In the genomic region with DNA sequence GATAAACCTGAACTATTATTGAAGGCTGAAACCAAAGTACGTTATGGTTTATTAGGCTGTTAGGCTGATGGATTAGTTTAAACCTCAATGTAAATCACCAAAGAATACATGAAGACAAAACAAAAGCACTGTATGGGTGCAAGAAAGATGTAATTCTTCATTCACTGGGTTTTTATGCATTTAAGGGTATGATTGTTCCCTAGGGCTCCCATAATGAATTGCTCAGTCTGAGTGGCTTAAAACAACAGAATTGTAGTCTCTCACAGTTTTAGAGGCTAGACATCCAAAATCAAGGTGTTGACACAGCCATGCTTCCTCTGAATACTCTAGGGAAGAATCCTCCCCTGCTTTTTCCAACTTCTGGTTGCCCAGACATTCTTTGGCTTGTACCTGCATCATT, we compare ENCODE assay signal across 24 cellular contexts.
"Had no signal": no experiment of that assay in that cellular context is flagged by ENCODE, and none has a peak within 500 bp of the region (broad histone marks: within the 10 kb centered on the region; RNA-seq: fewer than 3 reads in every experiment).

No MANE protein-coding gene starts in this region.

- H3K9me3 ChIP-seq: ovary, psoas muscle, right lobe of liver, sigmoid colon, stomach, thoracic aorta, thyroid gland, tibial nerve, upper lobe of left lung, vagina had no signal

- H3K4me1 ChIP-seq: neural progenitor cell, parathyroid adenoma, psoas muscle, right lobe of liver, sigmoid colon, stomach, thyroid gland, tibial nerve, upper lobe of left lung, vagina had no signal

- H3K9ac ChIP-seq: neural progenitor cell, parathyroid adenoma had no signal

- H3K27ac ChIP-seq: neural progenitor cell, ovary, parathyroid adenoma, psoas muscle, right lobe of liver, sigmoid colon, stomach, thoracic aorta, thyroid gland, tibial nerve, upper lobe of left lung, vagina had no signal

- DNase-seq: occipital lobe; ovary; posterior cingulate gyrus; psoas muscle; right cardiac atrium; right lobe of liver; sigmoid colon; small intestine; stimulated activated CD4-positive, alpha-beta T cell treated with anti-CD3 and anti-CD28 coated beads, Interleukin-15, amount 100 ng/mL, for 24 hours; stimulated activated CD4-positive, alpha-beta T cell treated with anti-CD3 and anti-CD28 coated beads, Interleukin-2, amount 100 ng/mL, for 24 hours; stimulated activated CD4-positive, alpha-beta T cell treated with anti-CD3 and anti-CD28 coated beads, Interleukin-2, amount 100 ng/mL, for 48 hours; stimulated activated CD4-positive, alpha-beta T cell treated with anti-CD3 and anti-CD28 coated beads, Interleukin-4, amount 100 ng/mL, for 24 hours; stimulated activated naive B cell treated with anti-CD40 and anti-IgM and Interleukin-4, amounts not matched to agents 10 μg/mL and 1 μg/mL and 100 μg/mL, for 72 hours; stimulated activated naive CD4-positive, alpha-beta T cell treated with Interleukin-2 at 50 U/mL for 16 hours; stomach; thyroid gland; trophoblast cell; upper lobe of left lung had no signal

- H3K4me3 ChIP-seq: neural progenitor cell, ovary, psoas muscle, right lobe of liver, sigmoid colon, stomach, thoracic aorta, thyroid gland, tibial nerve, upper lobe of left lung, vagina had no signal

- H3K27me3 ChIP-seq: neural progenitor cell, ovary, right lobe of liver, sigmoid colon, thyroid gland, tibial nerve, upper lobe of left lung, vagina had no signal

- H3K36me3 ChIP-seq: neural progenitor cell, ovary, right lobe of liver, sigmoid colon, stomach, thoracic aorta, thyroid gland, tibial nerve, upper lobe of left lung, vagina had no signal

- ATAC-seq: psoas muscle; right cardiac atrium; right lobe of liver; stimulated activated effector memory CD8-positive, alpha-beta T cell treated with anti-CD3 and anti-CD28 coated beads, Interleukin-12 subunit alpha, Interleukin-12 subunit beta, amount 100 ng/mL, for 72 hours; stimulated activated naive B cell treated with anti-CD40 and anti-IgM and Interleukin-4, amounts not matched to agents 10 μg/mL and 1 μg/mL and 100 μg/mL, for 72 hours had no signal
